ENCODE assay signal across 8 cellular contexts in genomic region chr5:169583424-169584215, GRCh38. TPM values are rescaled to one million over a fixed set of nuclear protein-coding genes. Genes with fewer than 3 reads are reported as not detected.
A peak's percentile ranks its signal among the peaks of the same experiment; 100 is the strongest.
DNase-seq lines count a peak whose midpoint lies in the region; ATAC-seq and TF ChIP-seq lines count a peak whose summit lies in the region.

SPDL1 (plus strand) TSS chr5:169583773; CDS start chr5:169588417, 4,644 bp downstream.

- H3K4me1 ChIP-seq in RWPE2 (ENCODE audit: insufficient read depth, poor library complexity, severe bottlenecking) = peaks cover 19% of the 10 kb centered on the region

- H3K36me3 ChIP-seq in RWPE2 (ENCODE audit: low read depth) = peaks cover 31% of the 10 kb centered on the region

- no peaks in the 10 kb centered on the region for H3K27me3 ChIP-seq in RWPE2 (ENCODE audit: insufficient read depth, poor library complexity, severe bottlenecking)

- H3K4me3 ChIP-seq in RWPE2 (ENCODE audit: severe bottlenecking) = peak within 1 kb of the TSS; percentile 88

- H3K36me3 Mint-ChIP-seq in activated T-helper 2 cell treated with anti-CD3 and anti-CD28 coated beads, Interferon-gamma antibody, Interleukin-2, Interleukin-4, amounts not matched to agents 10 μg/mL and 5 μg/mL and 100 μg/mL, durations not matched to agents 14 hours and 24 hours and 36 hours (ENCODE audit: low read depth) = peaks cover 6% of the 10 kb centered on the region
- H3K36me3 Mint-ChIP-seq in natural killer cell = no peaks in the 10 kb centered on the region

- peak within 1 kb of the TSS; percentile 98 for H3K4me3 Mint-ChIP-seq in activated T-helper 2 cell treated with anti-CD3 and anti-CD28 coated beads, Interferon-gamma antibody, Interleukin-2, Interleukin-4, amounts not matched to agents 10 μg/mL and 5 μg/mL and 100 μg/mL, durations not matched to agents 14 hours and 24 hours and 36 hours (ENCODE audit: low read depth)
- H3K4me3 Mint-ChIP-seq in natural killer cell = peak within 1 kb of the TSS; percentile 96

- DNase-seq in EH (ENCODE audit: low read depth) (peak; percentile 96), H4 (ENCODE audit: low spot score) (peak; percentile 93), LoVo (ENCODE audit: low spot score) (peak; percentile 97), RWPE2 (ENCODE audit: low spot score) (peak; percentile 95), fibroblast of peridontal ligament (ENCODE audit: extremely low read depth) (peak; percentile 98), natural killer cell (peak; percentile 87)
- peak; percentile 93 for DNase-seq in activated T-helper 2 cell treated with anti-CD3 and anti-CD28 coated beads, Interferon-gamma antibody, Interleukin-2, Interleukin-4, amounts not matched to agents 10 μg/mL and 5 μg/mL and 100 μg/mL, durations not matched to agents 14 hours and 24 hours and 36 hours (ENCODE audit: low spot score)
- DNase-seq in stimulated activated naive CD4-positive, alpha-beta T cell treated with Interleukin-2 at 50 U/mL for 16 hours (lab: John Stamatoyannopoulos, UW) = peak; percentile 91

- H3K27ac ChIP-seq in RWPE2 (ENCODE audit: poor library complexity, severe bottlenecking) = peak within 1 kb of the TSS; percentile 60

- H3K9me3 ChIP-seq in RWPE2 (ENCODE audit: severe bottlenecking) = no peaks in the 10 kb centered on the region

- ATAC-seq in RWPE2 (ENCODE audit: low read depth) (peak; percentile 89), natural killer cell (peak; percentile 96)

- intact Hi-C loops in activated T-helper 2 cell treated with anti-CD3 and anti-CD28 coated beads, Interferon-gamma antibody, Interleukin-2, Interleukin-4, amounts not matched to agents 10 μg/mL and 5 μg/mL and 100 μg/mL, durations not matched to agents 14 hours and 24 hours and 36 hours (cut with micrococcal nuclease) = loop anchor here (1.0 to 5.0 kb wide), 9 partner anchors 54 to 1004 kb away; partner anchors contain the start of genes DOCK2 and PANK3
- intact Hi-C loops in natural killer cell (cut with micrococcal nuclease) = no loop called here

- no peak for TF ChIP-seq CTCF in RWPE2 (IDR thresholded peaks at IDR 0.05; ENCODE audit: poor library complexity, severe bottlenecking)
- no peak for TF ChIP-seq CTCF in natural killer cell (IDR thresholded peaks at IDR 0.05)

- H3K27ac Mint-ChIP-seq in activated T-helper 2 cell treated with anti-CD3 and anti-CD28 coated beads, Interferon-gamma antibody, Interleukin-2, Interleukin-4, amounts not matched to agents 10 μg/mL and 5 μg/mL and 100 μg/mL, durations not matched to agents 14 hours and 24 hours and 36 hours = peak within 1 kb of the TSS; percentile 94
- H3K27ac Mint-ChIP-seq in natural killer cell = peak within 1 kb of the TSS; percentile 89 to 91

- no peaks in the 10 kb centered on the region for H3K9me3 Mint-ChIP-seq in activated T-helper 2 cell treated with anti-CD3 and anti-CD28 coated beads, Interferon-gamma antibody, Interleukin-2, Interleukin-4, amounts not matched to agents 10 μg/mL and 5 μg/mL and 100 μg/mL, durations not matched to agents 14 hours and 24 hours and 36 hours
- H3K9me3 Mint-ChIP-seq in natural killer cell = no peaks in the 10 kb centered on the region

- H3K4me1 Mint-ChIP-seq in activated T-helper 2 cell treated with anti-CD3 and anti-CD28 coated beads, Interferon-gamma antibody, Interleukin-2, Interleukin-4, amounts not matched to agents 10 μg/mL and 5 μg/mL and 100 μg/mL, durations not matched to agents 14 hours and 24 hours and 36 hours (ENCODE audit: low read depth) = peaks cover 42% of the 10 kb centered on the region
- peaks cover 4 to 35% of the 10 kb centered on the region in 2 donors for H3K4me1 Mint-ChIP-seq in natural killer cell

- peaks cover 12% of the 10 kb centered on the region for H3K27me3 Mint-ChIP-seq in activated T-helper 2 cell treated with anti-CD3 and anti-CD28 coated beads, Interferon-gamma antibody, Interleukin-2, Interleukin-4, amounts not matched to agents 10 μg/mL and 5 μg/mL and 100 μg/mL, durations not matched to agents 14 hours and 24 hours and 36 hours (ENCODE audit: low read depth)
- H3K27me3 Mint-ChIP-seq in natural killer cell (ENCODE audit: low read depth in 2 of 2) = peaks cover 4 to 12% of the 10 kb centered on the region in 2 donors

RNA-seq across cellular contexts. Expression of gene SPDL1, which starts in this region (rescaled TPM):
- total RNA-seq in H4 (2014; rRNA removed; shearing (Covaris generic)) = 33.0 and 34.1 TPM in 2 replicates
- 35.1 and 35.2 TPM in 2 replicates for total RNA-seq in activated T-helper 2 cell treated with anti-CD3 and anti-CD28 coated beads, Interferon-gamma antibody, Interleukin-2, Interleukin-4, amounts not matched to agents 10 μg/mL and 5 μg/mL and 100 μg/mL, durations not matched to agents 14 hours and 24 hours and 36 hours
- total RNA-seq in natural killer cell = 10 to 100 TPM in 2 of 3 donors, 1 to 10 TPM in 1; 6.5 to 19.1 (median 10.2) TPM

Comparison
In these comparisons a context has a peak if more than half of its experiments do, and no peak if none do; other contexts are left out.
1. Peak in every context shown above with its lines: DNase-seq, ATAC-seq, H3K4me3 ChIP-seq and H3K27ac ChIP-seq.